8 cellular contexts compared by ENCODE assay signal in the genomic region with DNA sequence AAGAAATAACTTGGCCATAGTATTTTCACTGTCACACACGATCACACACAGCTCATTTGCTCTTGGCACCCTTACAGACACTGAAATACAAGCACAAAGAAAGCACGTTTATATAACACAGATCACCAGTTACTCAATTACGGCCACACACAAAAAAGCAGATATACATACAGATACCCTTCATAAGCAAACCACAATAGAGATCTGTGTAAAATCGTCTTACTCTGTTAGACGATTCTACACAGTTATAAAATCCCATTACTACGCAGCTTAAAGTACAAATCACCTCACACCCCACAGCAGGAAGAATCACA. TPM values are rescaled to one million over a fixed set of nuclear protein-coding genes. Genes with fewer than 3 reads are reported as not detected.
A peak's percentile ranks its signal among the peaks of the same experiment; 100 is the strongest.
DNase-seq lines count a peak whose midpoint lies in the region; ATAC-seq and TF ChIP-seq lines count a peak whose summit lies in the region.

No MANE protein-coding gene starts in this region.

- H3K27me3 ChIP-seq in IMR-90 (ENCODE audit: control insufficient read depth, insufficient read depth, low read length) (no peaks in the 10 kb centered on the region), brain microvascular endothelial cell (replicated peaks) (no peaks in the 10 kb centered on the region), mesendoderm (ENCODE audit: insufficient read depth, low read length, poor library complexity) (no peaks in the 10 kb centered on the region)

- peak overlapping the region; percentile 68 for H2AK9ac ChIP-seq in IMR-90 (replicated peaks; ENCODE audit: low read depth, low read length, poor library complexity)

- H3K23ac ChIP-seq in IMR-90 (ENCODE audit: low read depth, low read length) (peak overlapping the region; percentile 14; the same call in 1 of the 2 replicates), mesendoderm (ENCODE audit: low read length) (no peak overlapping the region)

- in situ Hi-C loops in IMR-90 (cut with MboI; ENCODE audit: low sequenced_read_pairs): no loop called here
- in situ Hi-C loops in brain microvascular endothelial cell (cut with HindIII; ENCODE audit: low pct_ligation_motif_present, low sequenced_read_pairs): no loop called here

- peak overlapping the region; percentile 96 for H3K4me2 ChIP-seq in IMR-90 (ENCODE audit: low read depth, low read length)
- peak overlapping the region; percentile 79 for H3K4me2 ChIP-seq in mesendoderm (ENCODE audit: low read length)

- peaks cover 12% of the 10 kb centered on the region for H3K79me2 ChIP-seq in mesendoderm (ENCODE audit: control insufficient read depth, insufficient read depth, low read length)

- POLR2A ChIA-PET in IMR-90 (lab: Charles Lee; ENCODE audit: unreplicated experiment): no interaction called here

- BruUV-seq in IMR-90 (replicated peaks; lab: Mats Ljungman, UMichigan): no TSS peak

- H3K18ac ChIP-seq in IMR-90 (ENCODE audit: low read depth, low read length) (0 out of 2 replicates have a peak overlapping the region, but pooled peaks have one; percentile 10), mesendoderm (ENCODE audit: low read length) (no peak overlapping the region)

- peaks cover 22 to 59% (median 42%) of the 10 kb centered on the region in 7 donors for H3K9me3 Mint-ChIP-seq in CD14-positive monocyte

- no peaks in the 10 kb centered on the region for H3K9me1 ChIP-seq in IMR-90 (ENCODE audit: insufficient read depth, low read length)

- H2BK20ac ChIP-seq in IMR-90 (ENCODE audit: low read depth, low read length): no peak overlapping the region

- H3K79me1 ChIP-seq in IMR-90 (ENCODE audit: low read depth in 1 of 2, low read length in 2 of 2) (peaks cover 14 to 17% of the 10 kb centered on the region in 2 experiments), mesendoderm (ENCODE audit: low read length) (peaks cover 10% of the 10 kb centered on the region)

- H2BK5ac ChIP-seq in IMR-90 (ENCODE audit: low read depth, low read length, poor library complexity, severe bottlenecking): peak overlapping the region; percentile 14
- H2BK5ac ChIP-seq in mesendoderm (ENCODE audit: low read length): no peak overlapping the region

- peak overlapping the region; percentile 99 to 100 for H3K4me3 Mint-ChIP-seq in CD14-positive monocyte

- H3K4ac ChIP-seq in IMR-90 (ENCODE audit: low read depth, low read length) (peak overlapping the region; percentile 14), mesendoderm (ENCODE audit: low read depth, low read length) (no peak overlapping the region)

- dilution Hi-C loops in IMR-90 (cut with HindIII; ENCODE audit: low sequenced_read_pairs, unreplicated experiment): no loop called here

- intact Hi-C loops in CD14-positive monocyte (cut with micrococcal nuclease) (loop anchor here (2.0 to 10.0 kb wide), 6 partner anchors 95 to 390 kb away; partner anchors contain the start of genes ZNF585A (in 2 of the 2), ZNF585B (in 2 of the 2), ZNF383 (in 1 of the 2) and ZNF567 (in 1 of the 2)), IMR-90 (cut with micrococcal nuclease) (loop anchor here (10.0 kb wide), 1 partner anchor 303 kb away; the partner anchor contains the start of gene ZNF850)

- H4K5ac ChIP-seq in IMR-90 (ENCODE audit: low read depth, low read length) (peak overlapping the region; percentile 65), mesendoderm (ENCODE audit: low read length) (no peak overlapping the region)

- no peaks in the 10 kb centered on the region; the same call in none of the 2 replicates for H3K9me3 ChIP-seq in IMR-90 (ENCODE audit: control insufficient read depth, insufficient read depth, low read length)

- CTCF ChIA-PET in IMR-90 (lab: Yijun Ruan, JAX): interaction anchor here (1.2 kb wide), 1 partner anchor 25 kb away, joined by 6 read pairs; no protein-coding TSS in a partner anchor

- TF ChIP-seq CTCF in CD14-positive monocyte (IDR thresholded peaks at IDR 0.05) (no peak), IMR-90 (conservative IDR thresholded peaks at IDR 0.05; ENCODE audit: low read depth, low read length) (no peak), brain microvascular endothelial cell (IDR thresholded peaks at IDR 0.05; ENCODE audit: low read depth, low read length, missing control alignments) (no peak)

- H2BK15ac ChIP-seq in IMR-90 (ENCODE audit: low read depth, low read length) (no peak overlapping the region), mesendoderm (replicated peaks; ENCODE audit: low read depth) (no peak overlapping the region)

- peak overlapping the region; percentile 93 for H3K14ac ChIP-seq in IMR-90 (replicated peaks; ENCODE audit: low read depth, low read length)

- H4K8ac ChIP-seq in IMR-90 (ENCODE audit: low read depth in 2 of 2, low read length in 2 of 2): peak overlapping the region; percentile 49 to 90
- no peak overlapping the region for H4K8ac ChIP-seq in mesendoderm (ENCODE audit: low read depth, low read length)

- H3K36me3 ChIP-seq in IMR-90 (ENCODE audit: control insufficient read depth, insufficient read depth, low read length) (no peaks in the 10 kb centered on the region), brain microvascular endothelial cell (replicated peaks) (no peaks in the 10 kb centered on the region), mesendoderm (ENCODE audit: control insufficient read depth, insufficient read depth, low read length) (no peaks in the 10 kb centered on the region)

- no peaks in the 10 kb centered on the region for H3K4me1 ChIP-seq in IMR-90 (ENCODE audit: control insufficient read depth, insufficient read depth, low read length)
- H3K4me1 ChIP-seq in mesendoderm (ENCODE audit: control insufficient read depth, low read depth, low read length): peaks cover 3% of the 10 kb centered on the region

- H2AFZ ChIP-seq in IMR-90 (replicated peaks; ENCODE audit: low read length, poor library complexity): peak overlapping the region; percentile 100

- H3K36me3 Mint-ChIP-seq in CD14-positive monocyte: peaks cover 8 to 17% of the 10 kb centered on the region in 2 donors

- H2BK120ac ChIP-seq in IMR-90 (ENCODE audit: low read depth, low read length) (no peak overlapping the region), mesendoderm (ENCODE audit: low read depth, low read length) (no peak overlapping the region)

- H3K4me1 Mint-ChIP-seq in CD14-positive monocyte: peaks cover 20% of the 10 kb centered on the region

- H3K27me3 Mint-ChIP-seq in CD14-positive monocyte (ENCODE audit: low read depth in 3 of 3): peaks cover 0 to 5% (median 0%) of the 10 kb centered on the region in 3 donors

- ATAC-seq in IMR-90 (ENCODE audit: low read depth) (no peak), GM19324 (IDR thresholded peaks at IDR 0.05; ENCODE audit: low FRiP score, unreplicated experiment) (no peak), HG02798 (IDR thresholded peaks at IDR 0.05; ENCODE audit: poor library complexity, unreplicated experiment) (no peak), GM21367 (IDR thresholded peaks at IDR 0.05; ENCODE audit: unreplicated experiment) (no peak)

- peak overlapping the region in 3 of 7 donors; percentile 72 to 85 (median 83) for H3K27ac Mint-ChIP-seq in CD14-positive monocyte

- no peak for DNase-seq in CD14-positive monocyte (ENCODE audit: low spot score)
- peak; percentile 11 for DNase-seq in IMR-90
- no peak for DNase-seq in brain microvascular endothelial cell
- no peak for DNase-seq in mesendoderm
- no peak for DNase-seq in DMS 273 treated with DMSO at 0.1 percent for 48 hours (lab: John Stamatoyannopoulos, UW)

- H3K27ac ChIP-seq in IMR-90 (ENCODE audit: insufficient read depth, low read length) (peak overlapping the region; percentile 53), brain microvascular endothelial cell (no peak overlapping the region), mesendoderm (ENCODE audit: low read depth, low read length) (no peak overlapping the region)

- no peak for TF ChIP-seq POLR2A in IMR-90 (IDR thresholded peaks at IDR 0.05; ENCODE audit: low read depth, low read length)

- no peak for TF ChIP-seq RAD21 in IMR-90 (IDR thresholded peaks at IDR 0.05; ENCODE audit: low read length)

- WGBS in IMR-90 (ENCODE audit: extremely low coverage in 2 of 2, insufficient read length in 1 of 2), 2 experiments: 0% methylated on average over 3 of the region's 6 CpGs; no CpG with 5 or more reads in 1 of the 2 experiments
- no CpG with 5 or more reads among the region's 6 CpGs for whole genome bisulfite sequencing in mesendoderm (ENCODE audit: extremely low coverage, insufficient coverage, low lambda C conversion rate)

- H2AK5ac ChIP-seq in IMR-90 (ENCODE audit: low read depth, low read length): no peak overlapping the region
- H2AK5ac ChIP-seq in mesendoderm (ENCODE audit: low read length): no peak overlapping the region

- H3K56ac ChIP-seq in IMR-90 (ENCODE audit: extremely low read depth, insufficient read depth, low read length): peak overlapping the region; percentile 67; the same call in 1 of the 2 replicates
- H3K56ac ChIP-seq in mesendoderm (ENCODE audit: low read length): peak overlapping the region; percentile 87

- H3K9ac ChIP-seq in IMR-90 (ENCODE audit: low read depth, low read length) (peak overlapping the region; percentile 90), mesendoderm (ENCODE audit: low read length) (peak overlapping the region; percentile 73)

- H4K91ac ChIP-seq in IMR-90 (ENCODE audit: insufficient read depth, low read depth, low read length): no peak overlapping the region

- no peaks in the 10 kb centered on the region for H4K20me1 ChIP-seq in IMR-90 (ENCODE audit: insufficient read depth, low read length)

- H3K4me3 ChIP-seq in IMR-90 (ENCODE audit: insufficient read depth, low read depth, low read length) (peak overlapping the region; percentile 93), brain microvascular endothelial cell (ENCODE audit: low read depth, low read length) (peak overlapping the region; percentile 98), mesendoderm (ENCODE audit: low read length) (peak overlapping the region; percentile 74)

TF ChIP-seq in IMR-90, 13 proteins besides CTCF, POLR2A, EP300 and RAD21:
- no peak for TF ChIP-seq CEBPB (IDR thresholded peaks at IDR 0.05; ENCODE audit: low read depth, low read length)

RNA-seq across cellular contexts. Expression of gene ZNF420, which starts 0.7 kb away (rescaled TPM):
- 1 to 10 TPM; 1.8 to 2.5 TPM for polyA plus RNA-seq in CD14-positive monocyte
- total RNA-seq in IMR-90 (2012; rRNA removed): 11.7 and 14.2 TPM in 2 replicates
- polyA plus RNA-seq in IMR-90 (2012; rRNA removed): 1.2 and 1.5 TPM in 2 replicates
- polyA plus RNA-seq in IMR-90 (2012; cell fraction: cytosol; rRNA removed): 0.50 and 0.60 TPM in 2 replicates
- polyA plus RNA-seq in IMR-90 (2012; cell fraction: nucleus; rRNA removed; ENCODE audit: low replicate concordance): 0.38 and 3.1 TPM in 2 replicates
- 5.6 TPM for polyA plus RNA-seq in mesendoderm (2013, experiment 1 of 2)
- 5.3 TPM for polyA plus RNA-seq in mesendoderm (2013, experiment 2 of 2)
